Comparison of ENCODE assay signal across 16 cellular contexts in genomic region chr3:8546609-8547008, GRCh38. TPM values are rescaled to one million over a fixed set of nuclear protein-coding genes. Genes with fewer than 3 reads are reported as not detected.
A peak's percentile ranks its signal among the peaks of the same experiment; 100 is the strongest.
DNase-seq lines count a peak whose midpoint lies in the region; ATAC-seq and TF ChIP-seq lines count a peak whose summit lies in the region.
"Had no signal": no experiment of that assay in that cellular context is flagged by ENCODE, and none has a peak within 500 bp of the region (broad histone marks: within the 10 kb centered on the region; RNA-seq: fewer than 3 reads in every experiment).

No MANE protein-coding gene starts in this region.

- TF ChIP-seq CTCF in neural crest cell (conservative IDR thresholded peaks at IDR 0.05): no peak
- TF ChIP-seq CTCF in breast epithelium (IDR thresholded peaks at IDR 0.05): no peak

- H3K36me3 ChIP-seq in skeletal muscle tissue (ENCODE audit: control insufficient read depth in 3 of 3, insufficient read depth in 3 of 3, low read length in 3 of 3): peaks cover 70 to 74% (median 73%) of the 10 kb centered on the region in 3 donors
- H3K36me3 ChIP-seq in breast epithelium: no peaks in the 10 kb centered on the region

- H3K4me1 Mint-ChIP-seq in neural crest cell: peaks cover 26% of the 10 kb centered on the region
- H3K4me1 Mint-ChIP-seq: GM23338, IgD-negative memory B cell had no signal

- H3K27ac Mint-ChIP-seq in neural crest cell (ENCODE audit: unreplicated experiment): peak overlapping the region; percentile 15
- H3K27ac Mint-ChIP-seq: CD4-positive, alpha-beta T cell; GM23338 had no signal

- H3K36me3 Mint-ChIP-seq in neural crest cell (ENCODE audit: low read depth): peaks cover 15% of the 10 kb centered on the region

- no peak for TF ChIP-seq POLR2A in breast epithelium (IDR thresholded peaks at IDR 0.05)

- intact Hi-C loops in left ventricle myocardium superior (cut with micrococcal nuclease) (no loop called here), left cardiac atrium (cut with DNase I) (no loop called here), breast epithelium (cut with DNase I; ENCODE audit: low total_unique reads) (no loop called here)

- H3K4me1 ChIP-seq in skeletal muscle tissue (ENCODE audit: control insufficient read depth in 3 of 3, insufficient read depth in 3 of 3, low read length in 3 of 3): peaks cover 35 to 61% (median 55%) of the 10 kb centered on the region in 3 donors
- no peaks in the 10 kb centered on the region for H3K4me1 ChIP-seq in breast epithelium

- H3K27me3 ChIP-seq in skeletal muscle tissue (ENCODE audit: control insufficient read depth in 3 of 3, insufficient read depth in 3 of 3, low read length in 3 of 3) (no peaks in the 10 kb centered on the region), breast epithelium (no peaks in the 10 kb centered on the region)

- peak overlapping the region; percentile 32 for H3K27ac ChIP-seq in skeletal muscle tissue (ENCODE audit: low read depth, low read length)
- no peak overlapping the region for H3K27ac ChIP-seq in breast epithelium

- no peak overlapping the region for H3K4me3 Mint-ChIP-seq in neural crest cell
- H3K4me3 Mint-ChIP-seq: CD4-positive, alpha-beta T cell; GM23338; IgD-negative memory B cell had no signal

- no peak overlapping the region for H3K9ac ChIP-seq in skeletal muscle tissue (ENCODE audit: low read depth in 1 of 3, low read length in 3 of 3)

- H3K9me3 ChIP-seq in skeletal muscle tissue (ENCODE audit: control insufficient read depth in 3 of 3, low read length in 3 of 3) (no peaks in the 10 kb centered on the region), breast epithelium (no peaks in the 10 kb centered on the region)

- ATAC-seq in left ventricle myocardium superior (peak; percentile 49), left cardiac atrium (no peak), HG03521 (IDR thresholded peaks at IDR 0.05; ENCODE audit: unreplicated experiment) (no peak)
- ATAC-seq: GM23338 had no signal

- H3K4me3 ChIP-seq in skeletal muscle tissue (ENCODE audit: low read length in 3 of 3) (no peak overlapping the region), breast epithelium (no peak overlapping the region)
- H3K4me3 ChIP-seq: GM23338 had no signal

- H3K27me3 Mint-ChIP-seq in neural crest cell (ENCODE audit: low read depth): no peaks in the 10 kb centered on the region
- H3K27me3 Mint-ChIP-seq: CD4-positive, alpha-beta T cell; IgD-negative memory B cell had no signal

- no peak for DNase-seq in left ventricle myocardium superior
- no peak for DNase-seq in left cardiac atrium
- no peak for DNase-seq in neural crest cell (ENCODE audit: low read depth, low spot score)
- DNase-seq in AG08395 (ENCODE audit: low spot score): no peak
- DNase-seq in breast epithelium (ENCODE audit: low spot score in 2 of 2): no peak
- DNase-seq: 8988T; C1 segment of cervical spinal cord; CD4-positive, alpha-beta T cell; DMS153; DMS79 treated with DMSO at 0.1 percent for 48 hours; EL; H7 had no signal

- no peaks in the 10 kb centered on the region for H3K9me3 Mint-ChIP-seq in neural crest cell
- H3K9me3 Mint-ChIP-seq: CD4-positive, alpha-beta T cell; GM23338; IgD-negative memory B cell had no signal

RNA-seq across cellular contexts. Expression of gene LMCD1, which starts 45.0 kb away (rescaled TPM):
- 37.9 TPM for total RNA-seq in left ventricle myocardium superior
- 10 to 100 TPM; 52.9 to 63.7 TPM for total RNA-seq in left cardiac atrium
- total RNA-seq in neural crest cell: 28.4 and 29.0 TPM in 2 replicates
- total RNA-seq in skeletal muscle tissue: 35.0 TPM
- total RNA-seq in breast epithelium: 100 to 1,000 TPM in 2 of 3 donors, 10 to 100 TPM in 1; 53.0 to 228 (median 105) TPM
